9 cellular contexts compared by ENCODE assay signal in genomic region chrX:136954930-136955329, GRCh38.
DNase-seq lines count a peak whose midpoint lies in the region; ATAC-seq, FAIRE-seq and TF ChIP-seq lines count a peak whose summit lies in the region.
"Had no signal": no experiment of that assay in that cellular context is flagged by ENCODE, and none has a peak within 500 bp of the region (broad histone marks: within the 10 kb centered on the region; RNA-seq: fewer than 3 reads in every experiment).

No MANE protein-coding gene starts in this region.

- H3K4me1 ChIP-seq in GM23338 (ENCODE audit: insufficient read depth), result no peaks in the 10 kb centered on the region
- H3K4me1 ChIP-seq in RWPE2 (ENCODE audit: insufficient read depth, poor library complexity, severe bottlenecking), result no peaks in the 10 kb centered on the region

- no peaks in the 10 kb centered on the region for H3K79me2 ChIP-seq in GM23338 (replicated peaks; ENCODE audit: insufficient read depth)

- H3K4me3 Mint-ChIP-seq in GM23338, result no peak overlapping the region
- H3K4me3 Mint-ChIP-seq in activated T-helper 2 cell treated with anti-CD3 and anti-CD28 coated beads, Interferon-gamma antibody, Interleukin-2, Interleukin-4, amounts not matched to agents 10 μg/mL and 5 μg/mL and 100 μg/mL, durations not matched to agents 14 hours and 24 hours and 36 hours (ENCODE audit: low read depth), result no peak overlapping the region

- no peak overlapping the region for H3K27ac Mint-ChIP-seq in GM23338
- no peak overlapping the region for H3K27ac Mint-ChIP-seq in activated T-helper 2 cell treated with anti-CD3 and anti-CD28 coated beads, Interferon-gamma antibody, Interleukin-2, Interleukin-4, amounts not matched to agents 10 μg/mL and 5 μg/mL and 100 μg/mL, durations not matched to agents 14 hours and 24 hours and 36 hours

- peak; percentile 39 to 42 for TF ChIP-seq CTCF in GM23338 (conservative IDR thresholded peaks at IDR 0.05; ENCODE audit: low read depth in 2 of 2)
- TF ChIP-seq CTCF in RWPE2 (IDR thresholded peaks at IDR 0.05; ENCODE audit: poor library complexity, severe bottlenecking), result peak; percentile 32

- H3K27ac ChIP-seq in GM23338 (ENCODE audit: low read depth) (no peak overlapping the region), RWPE2 (ENCODE audit: poor library complexity, severe bottlenecking) (no peak overlapping the region), caudate nucleus (ENCODE audit: low read depth, low read length) (no peak overlapping the region)
- H3K27ac ChIP-seq: epithelial cell of prostate had no signal

- no peaks in the 10 kb centered on the region for H3K9me3 ChIP-seq in RWPE2 (ENCODE audit: severe bottlenecking)

- no peaks in the 10 kb centered on the region for H3K36me3 Mint-ChIP-seq in GM23338 (ENCODE audit: low read depth)
- no peaks in the 10 kb centered on the region for H3K36me3 Mint-ChIP-seq in activated T-helper 2 cell treated with anti-CD3 and anti-CD28 coated beads, Interferon-gamma antibody, Interleukin-2, Interleukin-4, amounts not matched to agents 10 μg/mL and 5 μg/mL and 100 μg/mL, durations not matched to agents 14 hours and 24 hours and 36 hours (ENCODE audit: low read depth)

- H3K36me3 ChIP-seq in GM23338 (ENCODE audit: insufficient read depth) (no peaks in the 10 kb centered on the region), RWPE2 (ENCODE audit: low read depth) (no peaks in the 10 kb centered on the region)

- no peaks in the 10 kb centered on the region for H3K27me3 ChIP-seq in GM23338 (ENCODE audit: insufficient read depth)
- no peaks in the 10 kb centered on the region for H3K27me3 ChIP-seq in RWPE2 (ENCODE audit: insufficient read depth, poor library complexity, severe bottlenecking)

- H2AFZ ChIP-seq in GM23338, result no peak overlapping the region

- intact Hi-C loops in activated T-helper 2 cell treated with anti-CD3 and anti-CD28 coated beads, Interferon-gamma antibody, Interleukin-2, Interleukin-4, amounts not matched to agents 10 μg/mL and 5 μg/mL and 100 μg/mL, durations not matched to agents 14 hours and 24 hours and 36 hours (cut with micrococcal nuclease), result loop anchor here (1.0 to 2.0 kb wide), 2 partner anchors 97 to 240 kb away; no protein-coding TSS in a partner anchor

- H3K9me2 ChIP-seq in GM23338 (ENCODE audit: insufficient read depth), result no peaks in the 10 kb centered on the region

- no peak overlapping the region for H3K4me3 ChIP-seq in GM23338
- no peak overlapping the region for H3K4me3 ChIP-seq in RWPE2 (ENCODE audit: severe bottlenecking)

- FAIRE-seq in frontal cortex (lab: Jason Lieb, UNC), result peak; percentile 47

- H3K27me3 Mint-ChIP-seq in GM23338 (ENCODE audit: insufficient read depth, low read depth, poor library complexity), result peaks cover 2% of the 10 kb centered on the region
- no peaks in the 10 kb centered on the region for H3K27me3 Mint-ChIP-seq in activated T-helper 2 cell treated with anti-CD3 and anti-CD28 coated beads, Interferon-gamma antibody, Interleukin-2, Interleukin-4, amounts not matched to agents 10 μg/mL and 5 μg/mL and 100 μg/mL, durations not matched to agents 14 hours and 24 hours and 36 hours (ENCODE audit: low read depth)

- H3K9me3 Mint-ChIP-seq in GM23338, result no peaks in the 10 kb centered on the region
- H3K9me3 Mint-ChIP-seq in activated T-helper 2 cell treated with anti-CD3 and anti-CD28 coated beads, Interferon-gamma antibody, Interleukin-2, Interleukin-4, amounts not matched to agents 10 μg/mL and 5 μg/mL and 100 μg/mL, durations not matched to agents 14 hours and 24 hours and 36 hours, result no peaks in the 10 kb centered on the region

- H4K20me1 ChIP-seq in GM23338 (replicated peaks; ENCODE audit: insufficient read depth), result no peaks in the 10 kb centered on the region

- peak; percentile 10 for DNase-seq in AG20443 (ENCODE audit: low spot score)
- DNase-seq in GM23338 (ENCODE audit: low spot score), result peak; percentile 21
- no peak for DNase-seq in RWPE2 (ENCODE audit: low spot score)
- peak in 1 of 2 donors; percentile 2 for DNase-seq in frontal cortex (ENCODE audit: low spot score in 2 of 2)
- DNase-seq in caudate nucleus (lab: John Stamatoyannopoulos, UW), result no peak
- no peak for DNase-seq in activated T-helper 2 cell treated with anti-CD3 and anti-CD28 coated beads, Interferon-gamma antibody, Interleukin-2, Interleukin-4, amounts not matched to agents 10 μg/mL and 5 μg/mL and 100 μg/mL, durations not matched to agents 14 hours and 24 hours and 36 hours (ENCODE audit: low spot score)
- no peak for DNase-seq in retina

- H3K4me1 Mint-ChIP-seq in GM23338, result no peaks in the 10 kb centered on the region
- peaks cover 6% of the 10 kb centered on the region for H3K4me1 Mint-ChIP-seq in activated T-helper 2 cell treated with anti-CD3 and anti-CD28 coated beads, Interferon-gamma antibody, Interleukin-2, Interleukin-4, amounts not matched to agents 10 μg/mL and 5 μg/mL and 100 μg/mL, durations not matched to agents 14 hours and 24 hours and 36 hours (ENCODE audit: low read depth)

- ATAC-seq in GM23338 (no peak), RWPE2 (ENCODE audit: low read depth) (no peak), HG02973 (IDR thresholded peaks at IDR 0.05; ENCODE audit: unreplicated experiment) (no peak)

- no peak overlapping the region for H3K4me2 ChIP-seq in GM23338

- no peaks in the 10 kb centered on the region for H3F3A ChIP-seq in GM23338 (replicated peaks; ENCODE audit: low read depth)

TF ChIP-seq in GM23338, 12 proteins besides CTCF, POLR2A, EP300 and RAD21 (continues in another document):
- TF ChIP-seq POLR2AphosphoS5 (IDR thresholded peaks at IDR 0.05; ENCODE audit: low read depth) (no peak), ZNF462 (CRISPR knock-in tag; IDR thresholded peaks at IDR 0.05) (no peak), STAT1 (IDR thresholded peaks at IDR 0.05; ENCODE audit: unreplicated experiment) (no peak), ZNF114 (CRISPR knock-in tag; IDR thresholded peaks at IDR 0.05) (no peak)
- TF ChIP-seq, protein P1, sequence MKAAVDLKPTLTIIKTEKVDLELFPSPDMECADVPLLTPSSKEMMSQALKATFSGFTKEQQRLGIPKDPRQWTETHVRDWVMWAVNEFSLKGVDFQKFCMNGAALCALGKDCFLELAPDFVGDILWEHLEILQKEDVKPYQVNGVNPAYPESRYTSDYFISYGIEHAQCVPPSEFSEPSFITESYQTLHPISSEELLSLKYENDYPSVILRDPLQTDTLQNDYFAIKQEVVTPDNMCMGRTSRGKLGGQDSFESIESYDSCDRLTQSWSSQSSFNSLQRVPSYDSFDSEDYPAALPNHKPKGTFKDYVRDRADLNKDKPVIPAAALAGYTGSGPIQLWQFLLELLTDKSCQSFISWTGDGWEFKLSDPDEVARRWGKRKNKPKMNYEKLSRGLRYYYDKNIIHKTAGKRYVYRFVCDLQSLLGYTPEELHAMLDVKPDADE (IDR thresholded peaks at IDR 0.05), result no peak

Comparison
In these comparisons a context has a peak if more than half of its experiments do, and no peak if none do; other contexts are left out.
1. DNase-seq: peak in AG20443 (single experiment) and GM23338 (single experiment); none in RWPE2 (single experiment), caudate nucleus (0 of 61), activated T-helper 2 cell treated with anti-CD3 and anti-CD28 coated beads, Interferon-gamma antibody, Interleukin-2, Interleukin-4, amounts not matched to agents 10 μg/mL and 5 μg/mL and 100 μg/mL, durations not matched to agents 14 hours and 24 hours and 36 hours (single experiment) and retina (single experiment).